In genomic region chr6:41531591-41532582, GRCh38 we compare ENCODE assay signal across 8 cellular contexts. TPM values are rescaled to one million over a fixed set of nuclear protein-coding genes. Genes with fewer than 3 reads are reported as not detected.
DNase-seq lines count a peak whose midpoint lies in the region; ATAC-seq lines count a peak whose summit lies in the region.

No MANE protein-coding gene starts in this region.

- peaks cover 4 to 34% (median 14%) of the 10 kb centered on the region in 5 donors for H3K27me3 ChIP-seq in subcutaneous abdominal adipose tissue (ENCODE audit: control insufficient read depth in 5 of 5, insufficient read depth in 4 of 5, low read length in 5 of 5)

- no peak overlapping the region for H3K27ac ChIP-seq in subcutaneous abdominal adipose tissue (ENCODE audit: low read depth, low read length)

- ATAC-seq in GM18511 (IDR thresholded peaks at IDR 0.05; ENCODE audit: unreplicated experiment) (peak; percentile 87), HG02840 (IDR thresholded peaks at IDR 0.05; ENCODE audit: low FRiP score, unreplicated experiment) (peak; percentile 89)

- H3K36me3 ChIP-seq in subcutaneous abdominal adipose tissue (ENCODE audit: control insufficient read depth in 5 of 5, insufficient read depth in 5 of 5, low read length in 5 of 5): no peaks in the 10 kb centered on the region

- H3K4me3 ChIP-seq in subcutaneous abdominal adipose tissue (ENCODE audit: low read depth in 1 of 5, low read length in 5 of 5): peak overlapping the region in 3 of 5 donors; percentile 36 to 51 (median 42)

- no peaks in the 10 kb centered on the region for H3K9me3 ChIP-seq in subcutaneous abdominal adipose tissue (ENCODE audit: control insufficient read depth in 5 of 5, low read length in 5 of 5)

- H3K4me1 ChIP-seq in subcutaneous abdominal adipose tissue (ENCODE audit: control insufficient read depth in 5 of 5, insufficient read depth in 5 of 5, low read length in 5 of 5): peaks cover 0 to 26% (median 21%) of the 10 kb centered on the region in 5 donors

- no peak overlapping the region for H3K9ac ChIP-seq in subcutaneous abdominal adipose tissue (ENCODE audit: low read length in 5 of 5)

- DNase-seq in A172 (ENCODE audit: low spot score) (peak; percentile 55), NCI-H774 (lab: John Stamatoyannopoulos, UW) (peak; percentile 28), lung microvascular endothelial cell (ENCODE audit: low read depth in 2 of 2) (peak; percentile 22 to 39), KG1 (lab: John Stamatoyannopoulos, UW) (no peak)
- peak; percentile 72 for DNase-seq in activated T-helper 9 cell treated with anti-CD3 and anti-CD28 coated beads, Interleukin-2, amount 50 U/mL, for 16 hours (ENCODE audit: low read depth)

RNA-seq across cellular contexts. Expression of gene FOXP4, which starts 14.3 kb away (rescaled TPM):
- total RNA-seq in A172 (2014; rRNA removed; shearing (Covaris generic)): 3.9 and 5.4 TPM in 2 replicates
- total RNA-seq in lung microvascular endothelial cell: 3.3 and 4.6 TPM in 2 replicates
